In genomic region chr1:228669401-228669695, GRCh38 we compare ENCODE assay signal across 21 cellular contexts.
"Had no signal": no experiment of that assay in that cellular context is flagged by ENCODE, and none has a peak within 500 bp of the region (broad histone marks: within the 10 kb centered on the region; RNA-seq: fewer than 3 reads in every experiment).

No MANE protein-coding gene starts in this region.

- H3K4me3 Mint-ChIP-seq: activated CD4-positive, alpha-beta T cell treated with anti-CD3 and anti-CD28 coated beads, Interleukin-2, amount 10 ng/mL, durations not matched to agents 24 days and 14 days; activated naive CD4-positive, alpha-beta T cell treated with anti-CD3 and anti-CD28 coated beads for 36 hours; activated T-cell treated with anti-CD3 and anti-CD28 coated beads, Interleukin-2, amount 50 U/mL, for 4 hours; activated T-helper 1 cell treated with anti-CD3 and anti-CD28 coated beads, Interleukin-12 subunit alpha, Interleukin-12 subunit beta, Interleukin-2, Interleukin-4 antibody, amounts not matched to agents 30 ng/mL and 10 ng/mL and 1 ng/mL, durations not matched to agents 14 hours and 24 hours and 36 hours; T-helper 2 cell treated with Interferon-gamma antibody and Interleukin-4, amounts not matched to agents 5 μg/mL and 100 μg/mL, for 36 hours had no signal

- H3K4me3 ChIP-seq: adrenal gland, SJCRH30, SK-N-MC had no signal

- H3K4me1 ChIP-seq: adrenal gland, SJCRH30 had no signal

- H3K36me3 ChIP-seq: adrenal gland, brain microvascular endothelial cell, SJCRH30 had no signal

- ATAC-seq: activated naive CD4-positive, alpha-beta T cell treated with anti-CD3 and anti-CD28 coated beads, Interleukin-2, amount 50 U/mL, for 72 hours; activated T-cell treated with anti-CD3 and anti-CD28 coated beads, Interleukin-2, amount 50 U/mL, for 4 hours; Panc1 had no signal

- DNase-seq: activated CD4-positive, alpha-beta T cell treated with anti-CD3 and anti-CD28 coated beads, Interleukin-2, amount 10 ng/mL, durations not matched to agents 24 days and 14 days; activated CD4-positive, alpha-beta T cell treated with anti-CD3 and anti-CD28 coated beads, Interleukin-2, amount 50 U/mL, for 48 hours; activated CD8-positive, alpha-beta memory T cell treated with anti-CD3 and anti-CD28 coated beads, Interleukin-2, amount 50 U/mL, for 4 hours; activated gamma-delta T cell treated with Interleukin-2 at 50 U/mL for 16 hours; activated naive CD4-positive, alpha-beta T cell treated with anti-CD3 and anti-CD28 coated beads for 36 hours; activated T-cell treated with anti-CD3 and anti-CD28 coated beads for 4 hours; activated T-cell treated with anti-CD3 and anti-CD28 coated beads, Interleukin-2, amount 50 U/mL, for 4 hours; adrenal gland; brain microvascular endothelial cell; central memory CD4-positive, alpha-beta T cell; NCI-H1105; NCI-H1417 treated with DMSO at 0.1 percent for 48 hours; NCI-H187 treated with DMSO at 0.1 percent for 48 hours; NCI-H2081; NCI-H524 treated with DMSO at 0.1 percent for 48 hours; SJCRH30 had no signal

- H3K9me3 Mint-ChIP-seq: activated CD4-positive, alpha-beta T cell treated with anti-CD3 and anti-CD28 coated beads, Interleukin-2, amount 10 ng/mL, durations not matched to agents 24 days and 14 days; activated naive CD4-positive, alpha-beta T cell treated with anti-CD3 and anti-CD28 coated beads for 36 hours; activated naive CD4-positive, alpha-beta T cell treated with anti-CD3 and anti-CD28 coated beads, Interleukin-2, amount 50 U/mL, for 72 hours; activated T-cell treated with anti-CD3 and anti-CD28 coated beads, Interleukin-2, amount 50 U/mL, for 4 hours; activated T-helper 1 cell treated with anti-CD3 and anti-CD28 coated beads, Interleukin-12 subunit alpha, Interleukin-12 subunit beta, Interleukin-2, Interleukin-4 antibody, amounts not matched to agents 30 ng/mL and 10 ng/mL and 1 ng/mL, durations not matched to agents 14 hours and 24 hours and 36 hours; T-helper 2 cell treated with Interferon-gamma antibody and Interleukin-4, amounts not matched to agents 5 μg/mL and 100 μg/mL, for 36 hours had no signal

- H3K27ac Mint-ChIP-seq: activated CD4-positive, alpha-beta T cell treated with anti-CD3 and anti-CD28 coated beads, Interleukin-2, amount 10 ng/mL, durations not matched to agents 24 days and 14 days; activated naive CD4-positive, alpha-beta T cell treated with anti-CD3 and anti-CD28 coated beads for 36 hours; activated naive CD4-positive, alpha-beta T cell treated with anti-CD3 and anti-CD28 coated beads, Interleukin-2, amount 50 U/mL, for 72 hours; activated T-helper 1 cell treated with anti-CD3 and anti-CD28 coated beads, Interleukin-12 subunit alpha, Interleukin-12 subunit beta, Interleukin-2, Interleukin-4 antibody, amounts not matched to agents 30 ng/mL and 10 ng/mL and 1 ng/mL, durations not matched to agents 14 hours and 24 hours and 36 hours; T-helper 2 cell treated with Interferon-gamma antibody and Interleukin-4, amounts not matched to agents 5 μg/mL and 100 μg/mL, for 36 hours had no signal

- H3K9me3 ChIP-seq: adrenal gland, SJCRH30 had no signal

- H3K36me3 Mint-ChIP-seq: activated naive CD4-positive, alpha-beta T cell treated with anti-CD3 and anti-CD28 coated beads, Interleukin-2, amount 50 U/mL, for 72 hours had no signal

- H3K27ac ChIP-seq: adrenal gland, brain microvascular endothelial cell, SJCRH30, SK-N-MC had no signal

- H3K27me3 ChIP-seq: adrenal gland, brain microvascular endothelial cell had no signal
